ENCODE assay signal across 8 cellular contexts in genomic region chr13:80342541-80343371, GRCh38. TPM values are rescaled to one million over a fixed set of nuclear protein-coding genes. Genes with fewer than 3 reads are reported as not detected.
DNase-seq lines count a peak whose midpoint lies in the region; ATAC-seq, FAIRE-seq and TF ChIP-seq lines count a peak whose summit lies in the region.

No MANE protein-coding gene starts in this region.

- H3K27me3 ChIP-seq in DND-41 (ENCODE audit: insufficient read depth, low read length, poor library complexity) (peaks cover 63% of the 10 kb centered on the region), adipocyte (replicated peaks; ENCODE audit: control insufficient read depth, insufficient read depth, low read length) (no peaks in the 10 kb centered on the region), heart right ventricle (no peaks in the 10 kb centered on the region)

- no peaks in the 10 kb centered on the region for H3K36me3 ChIP-seq in DND-41 (ENCODE audit: insufficient read depth, low read length)
- H3K36me3 ChIP-seq in adipocyte (ENCODE audit: control insufficient read depth, insufficient read depth, low read length, severe bottlenecking) = no peaks in the 10 kb centered on the region
- no peaks in the 10 kb centered on the region for H3K36me3 ChIP-seq in heart right ventricle

- TF ChIP-seq CTCF in DND-41 (IDR thresholded peaks at IDR 0.05; ENCODE audit: borderline replicate concordance, extremely low read depth, low read length, poor library complexity, severe bottlenecking) (peak; percentile 97), heart right ventricle (IDR thresholded peaks at IDR 0.05) (peak; percentile 35 to 100 (median 99))

- H3K9me3 ChIP-seq in DND-41 (ENCODE audit: insufficient read depth, low read length, severe bottlenecking) (no peaks in the 10 kb centered on the region), adipocyte (ENCODE audit: control insufficient read depth, low read length) (no peaks in the 10 kb centered on the region), heart right ventricle (no peaks in the 10 kb centered on the region)

- no peak for FAIRE-seq in urothelium cell line (lab: Jason Lieb, UNC)

- peak overlapping the region; percentile 100 for H3K4me2 ChIP-seq in DND-41 (ENCODE audit: insufficient read depth, low read length)

- peak overlapping the region; percentile 1; the same call in 1 of the 2 replicates for H3K27ac ChIP-seq in DND-41 (ENCODE audit: low read length)
- H3K27ac ChIP-seq in heart right ventricle = peak overlapping the region; percentile 96 to 99 (median 98)

- peak overlapping the region; percentile 26 to 65; a peak in 3 of 4 replicates for H3K4me3 ChIP-seq in DND-41 (ENCODE audit: low read depth in 1 of 2, low read length in 2 of 2)
- peak overlapping the region; percentile 74 for H3K4me3 ChIP-seq in Jurkat, Clone E6-1 (ENCODE audit: low read length)
- H3K4me3 ChIP-seq in adipocyte (ENCODE audit: low read length) = peak overlapping the region; percentile 91
- peak overlapping the region; percentile 16 to 96 (median 85) for H3K4me3 ChIP-seq in heart right ventricle

- intact Hi-C loops in heart right ventricle (cut with DNase I) = loop anchor here (2.0 to 10.0 kb wide), 18 partner anchors 20 to 710 kb away; no protein-coding TSS in a partner anchor

- H3K4me1 ChIP-seq in DND-41 (ENCODE audit: insufficient read depth, low read length) = peaks cover 48% of the 10 kb centered on the region
- H3K4me1 ChIP-seq in adipocyte (ENCODE audit: control insufficient read depth, insufficient read depth, low read length) = peaks cover 15% of the 10 kb centered on the region
- peaks cover 0 to 36% (median 26%) of the 10 kb centered on the region in 9 donors for H3K4me1 ChIP-seq in heart right ventricle

- H4K20me1 ChIP-seq in DND-41 (ENCODE audit: insufficient read depth, low read length) = peaks cover 25% of the 10 kb centered on the region

- H3K79me2 ChIP-seq in DND-41 (ENCODE audit: insufficient read depth, low read length) = peaks cover 25% of the 10 kb centered on the region

- H2AFZ ChIP-seq in DND-41 (ENCODE audit: low read depth, low read length) = peak overlapping the region; percentile 82

- DNase-seq in DND-41 = peak; percentile 60
- peak; percentile 39 for DNase-seq in Jurkat, Clone E6-1 (ENCODE audit: low read depth, low spot score)
- DNase-seq in adipocyte (ENCODE audit: low read depth) = peak; percentile 91
- peak; percentile 86 to 91 for DNase-seq in heart right ventricle
- peak; percentile 89 for DNase-seq in pons (ENCODE audit: low spot score)
- peak; percentile 70 for DNase-seq in urothelium cell line (ENCODE audit: low spot score)

- 2% methylated on average over 57 of the region's 57 CpGs for WGBS in heart right ventricle, 2 donors

- ATAC-seq in DND-41 (ENCODE audit: insufficient read depth, low read depth) = peak; percentile 39; the same call in 2 of the 3 replicates
- ATAC-seq in GM21576 (IDR thresholded peaks at IDR 0.05; ENCODE audit: unreplicated experiment) = peak; percentile 65
- ATAC-seq in SK-N-SH treated with all-trans-retinoic acid at 6 μM for 48 hours = peak; percentile 55
- peak; percentile 36 to 64 (median 54) for ATAC-seq in heart right ventricle

- H3K9ac ChIP-seq in DND-41 (ENCODE audit: low read depth, low read length) (peak overlapping the region; percentile 53), adipocyte (ENCODE audit: low read length) (peak overlapping the region; percentile 91)

TF ChIP-seq in SK-N-SH treated with all-trans-retinoic acid at 6 μM for 48 hours, 23 proteins besides CTCF, POLR2A, EP300 and RAD21:
- TF ChIP-seq TSHZ2 (CRISPR knock-in tag; IDR thresholded peaks at IDR 0.05) = 0 out of 2 replicates have a peak, but pooled peaks have one; percentile 41
- TF ChIP-seq ZFP3 (CRISPR knock-in tag; IDR thresholded peaks at IDR 0.05) = no peak

RNA-seq across cellular contexts. Expression of gene SPRY2, which starts 1.8 kb away (rescaled TPM):
- polyA plus RNA-seq in Jurkat, Clone E6-1 (2012; ENCODE audit: insufficient read depth, insufficient read length) = 12.7 TPM
- total RNA-seq in heart right ventricle = 10 to 100 TPM; 24.3 to 40.9 (median 34.5) TPM
- polyA plus RNA-seq in heart right ventricle = 10 to 100 TPM; 26.5 to 31.1 TPM

Comparison
In these comparisons a context has a peak if more than half of its experiments do, and no peak if none do; other contexts are left out.
1. Peak in every context shown above with its lines: DNase-seq, ATAC-seq, H3K4me3 ChIP-seq and H3K27ac ChIP-seq.
2. DNase-seq: peak in every context shown above with its lines; median percentile 91 in adipocyte; 89 in pons; 88 in heart right ventricle; 70 in urothelium cell line; 60 in DND-41; 39 in Jurkat, Clone E6-1.